Comparison of ENCODE assay signal across 17 cellular contexts in the genomic region with DNA sequence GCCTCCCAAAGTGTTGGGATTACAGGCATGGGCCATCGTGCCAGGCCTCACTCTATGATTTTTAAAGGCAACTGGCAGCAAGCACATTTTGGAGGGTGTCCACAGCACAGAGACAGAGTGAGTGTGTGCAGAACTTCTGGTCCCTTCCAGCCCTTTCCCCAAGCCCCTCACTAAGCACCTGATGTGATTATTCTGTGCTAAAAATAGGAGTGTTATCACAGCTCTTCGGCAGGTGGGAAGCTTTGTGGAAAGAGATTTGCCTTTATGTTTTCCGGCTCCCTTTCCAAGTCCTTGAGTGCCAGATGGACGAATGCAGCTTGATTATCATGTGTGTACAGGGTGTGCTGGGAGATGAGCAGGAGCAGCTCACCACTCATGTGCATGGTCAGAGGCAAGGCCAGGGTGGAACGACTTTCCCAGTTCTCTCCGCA.
DNase-seq lines count a peak whose midpoint lies in the region; TF ChIP-seq lines count a peak whose summit lies in the region.
"Had no signal": no experiment of that assay in that cellular context is flagged by ENCODE, and none has a peak within 500 bp of the region (broad histone marks: within the 10 kb centered on the region; RNA-seq: fewer than 3 reads in every experiment).

No MANE protein-coding gene starts in this region.

- TF ChIP-seq POLR2A in transverse colon (IDR thresholded peaks at IDR 0.05) (no peak), esophagus squamous epithelium (IDR thresholded peaks at IDR 0.05) (no peak)

- 77 to 83% methylated on average over 2 to 6 of the region's 6 CpGs for WGBS in transverse colon (ENCODE audit: low coverage in 1 of 2), 2 donors
- WGBS in esophagus squamous epithelium, 2 donors, result 79 to 82% methylated on average over 3 of the region's 6 CpGs

- peak; percentile 52 for DNase-seq in D341Med (ENCODE audit: low spot score)
- DNase-seq in NCI-H1105 treated with DMSO at 0.1 percent for 48 hours (lab: John Stamatoyannopoulos, UW), result peak; percentile 86
- DNase-seq in NCI-H510A treated with DMSO at 0.1 percent for 48 hours (lab: John Stamatoyannopoulos, UW), result peak; percentile 72
- peak; percentile 92 for DNase-seq in cerebellar cortex (ENCODE audit: low spot score)
- DNase-seq in transverse colon, result no peak
- DNase-seq in mesenteric fat pad (ENCODE audit: low spot score), result no peak
- DNase-seq in esophagus squamous epithelium (lab: John Stamatoyannopoulos, UW), result no peak
- no peak for DNase-seq in ecto neural progenitor cell (ENCODE audit: low spot score)
- DNase-seq: activated naive CD4-positive, alpha-beta T cell; CD4-positive, CD25-positive, alpha-beta regulatory T cell; KBM-7; MV-4-11; naive thymus-derived CD8-positive, alpha-beta T cell; stimulated activated CD4-positive, alpha-beta T cell treated with anti-CD3 and anti-CD28 coated beads, Interleukin-2, amount 100 ng/mL, for 48 hours; T-cell had no signal

- TF ChIP-seq EP300 in transverse colon (IDR thresholded peaks at IDR 0.05; ENCODE audit: low read depth), result no peak

- intact Hi-C loops in transverse colon (cut with DNase I; ENCODE audit: low total_unique reads), result no loop called here
- intact Hi-C loops in esophagus squamous epithelium (cut with DNase I), result no loop called here

- H3K27ac ChIP-seq in transverse colon (no peak overlapping the region), esophagus squamous epithelium (no peak overlapping the region)
- H3K27ac ChIP-seq: RWPE1, skin epidermis had no signal

- H3K27me3 ChIP-seq in transverse colon, result no peaks in the 10 kb centered on the region
- no peaks in the 10 kb centered on the region for H3K27me3 ChIP-seq in esophagus squamous epithelium

- TF ChIP-seq CTCF in transverse colon (IDR thresholded peaks at IDR 0.05), result no peak
- TF ChIP-seq CTCF in esophagus squamous epithelium (IDR thresholded peaks at IDR 0.05), result no peak

- H3K9me3 ChIP-seq in transverse colon, result no peaks in the 10 kb centered on the region
- no peaks in the 10 kb centered on the region for H3K9me3 ChIP-seq in esophagus squamous epithelium

- in situ Hi-C loops in transverse colon (cut with MboI; ENCODE audit: low pct_ligation_motif_present in 1 of 4, low pct_unique_long_range_greater_than_20kb in 1 of 4, low sequenced_read_pairs in 3 of 4), result no loop called here

- no peaks in the 10 kb centered on the region for H3K4me1 ChIP-seq in transverse colon
- H3K4me1 ChIP-seq in esophagus squamous epithelium, result no peaks in the 10 kb centered on the region

- no peak overlapping the region for H3K4me3 ChIP-seq in transverse colon
- H3K4me3 ChIP-seq in esophagus squamous epithelium, result no peak overlapping the region
- H3K4me3 ChIP-seq: skin epidermis had no signal

- no peaks in the 10 kb centered on the region for H3K36me3 ChIP-seq in transverse colon
- H3K36me3 ChIP-seq in esophagus squamous epithelium, result no peaks in the 10 kb centered on the region

Comparison
In these comparisons a context has a peak if more than half of its experiments do, and no peak if none do; other contexts are left out.
1. DNase-seq: peak in D341Med (single experiment), NCI-H1105 treated with DMSO at 0.1 percent for 48 hours (single experiment), NCI-H510A treated with DMSO at 0.1 percent for 48 hours (single experiment) and cerebellar cortex (single experiment); none in transverse colon (single experiment), mesenteric fat pad (single experiment), esophagus squamous epithelium (single experiment) and ecto neural progenitor cell (single experiment).